28 cellular contexts compared by ENCODE assay signal in the genomic region with DNA sequence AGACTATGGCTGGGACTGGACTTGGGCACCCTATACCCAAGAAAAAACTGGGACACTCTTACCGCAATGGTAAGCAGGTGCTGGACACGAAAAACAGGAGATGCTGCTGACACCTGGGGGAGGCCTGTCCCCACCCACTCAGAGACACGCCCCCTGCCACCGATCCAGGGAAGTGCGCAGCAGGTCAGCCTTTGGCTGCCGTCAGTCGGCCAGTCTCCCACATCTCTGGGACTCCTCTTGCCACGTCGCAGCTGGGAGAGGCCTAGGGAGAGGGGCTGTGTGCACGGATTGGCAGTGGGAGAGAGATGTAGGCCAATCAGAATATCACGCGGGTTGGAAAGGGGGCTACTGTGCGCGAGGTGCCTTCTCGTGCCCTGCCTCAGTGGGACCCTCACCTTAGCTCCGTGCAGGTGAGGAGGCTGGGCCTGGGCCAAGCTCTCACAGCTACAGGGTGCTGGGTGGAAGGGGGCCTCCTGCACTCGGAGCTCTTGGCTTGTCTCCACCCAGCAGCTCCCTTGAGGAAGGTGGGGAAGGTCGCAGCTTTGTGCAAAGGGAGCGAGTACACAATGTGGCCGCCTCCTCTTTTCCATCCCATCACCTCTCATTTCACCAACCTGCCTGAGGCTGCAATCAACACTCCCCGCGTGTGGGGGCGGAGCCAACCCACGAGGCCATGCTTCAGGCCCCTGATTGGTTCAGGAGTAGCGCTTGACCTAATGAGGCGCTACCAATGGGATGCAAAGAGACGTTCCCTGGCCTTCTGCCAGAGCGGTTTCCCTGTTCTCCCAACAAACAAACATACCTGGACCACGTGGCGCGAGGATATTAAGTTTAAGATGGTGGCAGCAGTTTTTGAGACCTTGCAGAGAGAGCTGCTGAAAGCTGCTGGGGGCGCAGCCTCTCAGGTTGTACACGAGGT. TPM values are rescaled to one million over a fixed set of nuclear protein-coding genes. Genes with fewer than 3 reads are reported as not detected.
DNase-seq lines count a peak whose midpoint lies in the region; ATAC-seq and TF ChIP-seq lines count a peak whose summit lies in the region.
"Had no signal": no experiment of that assay in that cellular context is flagged by ENCODE, and none has a peak within 500 bp of the region (broad histone marks: within the 10 kb centered on the region; RNA-seq: fewer than 3 reads in every experiment).

No MANE protein-coding gene starts in this region.

- H4K20me1 ChIP-seq in OCI-LY7 (ENCODE audit: insufficient read depth, low read length): no peaks in the 10 kb centered on the region

- no peaks in the 10 kb centered on the region for H3K36me3 ChIP-seq in OCI-LY7 (ENCODE audit: insufficient read depth, low read length)
- H3K36me3 ChIP-seq in upper lobe of right lung: no peaks in the 10 kb centered on the region
- H3K36me3 ChIP-seq: BE2C, brain microvascular endothelial cell, pancreas, spleen, transverse colon had no signal

- peak; percentile 10 for DNase-seq in activated naive CD8-positive, alpha-beta T cell treated with anti-CD3 and anti-CD28 coated beads, Interleukin-2, amount 10 ng/mL, durations not matched to agents 7 days and 5 days
- no peak for DNase-seq in activated naive CD8-positive, alpha-beta T cell treated with anti-CD3 and anti-CD28 coated beads for 36 hours
- no peak for DNase-seq in OCI-LY7 (ENCODE audit: low spot score)
- peak; percentile 44 for DNase-seq in iPS DF 4.7 (ENCODE audit: extremely low read depth, low spot score)
- DNase-seq in upper lobe of right lung: peak; percentile 52
- no peak for DNase-seq in T-helper 2 cell
- DNase-seq in stimulated activated naive B cell treated with anti-CD40 and anti-IgM and Interleukin-4, amounts not matched to agents 10 μg/mL and 1 μg/mL and 100 μg/mL, for 72 hours: no peak
- DNase-seq: activated CD4-positive, alpha-beta T cell treated with anti-CD3 and anti-CD28 coated beads, Interleukin-2, amount 10 ng/mL, durations not matched to agents 7 days and 5 days; activated CD8-positive, alpha-beta memory T cell treated with anti-CD3 and anti-CD28 coated beads, Interleukin-2, amount 10 ng/mL, durations not matched to agents 7 days and 5 days; activated naive CD4-positive, alpha-beta T cell; activated T-cell treated with anti-CD3 and anti-CD28 coated beads, Interleukin-2, amount 50 U/mL, for 48 hours; amniotic stem cell; BE2C; brain microvascular endothelial cell; DMS79; NCI-H1092; NCI-H1694 treated with DMSO at 0.1 percent for 48 hours; NCI-H226; NCI-H82; pancreas; right cardiac atrium; Right ventricle myocardium superior; spleen; T1000; transverse colon had no signal

- H3K36me3 Mint-ChIP-seq in activated naive CD8-positive, alpha-beta T cell treated with anti-CD3 and anti-CD28 coated beads, Interleukin-2, amount 10 ng/mL, durations not matched to agents 7 days and 5 days: no peaks in the 10 kb centered on the region
- H3K36me3 Mint-ChIP-seq in activated naive CD8-positive, alpha-beta T cell treated with anti-CD3 and anti-CD28 coated beads for 36 hours: no peaks in the 10 kb centered on the region
- H3K36me3 Mint-ChIP-seq in stimulated activated naive B cell treated with anti-CD40 and anti-IgM and Interleukin-4, amounts not matched to agents 10 μg/mL and 1 μg/mL and 100 μg/mL, for 72 hours: no peaks in the 10 kb centered on the region
- H3K36me3 Mint-ChIP-seq: activated CD8-positive, alpha-beta memory T cell treated with anti-CD3 and anti-CD28 coated beads, Interleukin-2, amount 10 ng/mL, durations not matched to agents 7 days and 5 days; IgD-negative memory B cell had no signal

- no peaks in the 10 kb centered on the region for H3K79me2 ChIP-seq in OCI-LY7 (ENCODE audit: insufficient read depth, low read depth, low read length)

- H2AFZ ChIP-seq in OCI-LY7 (ENCODE audit: low read length): no peak overlapping the region

- H3K4me1 Mint-ChIP-seq in activated naive CD8-positive, alpha-beta T cell treated with anti-CD3 and anti-CD28 coated beads, Interleukin-2, amount 10 ng/mL, durations not matched to agents 7 days and 5 days: peaks cover 2% of the 10 kb centered on the region
- H3K4me1 Mint-ChIP-seq in activated naive CD8-positive, alpha-beta T cell treated with anti-CD3 and anti-CD28 coated beads for 36 hours: peaks cover 6% of the 10 kb centered on the region
- H3K4me1 Mint-ChIP-seq in stimulated activated naive B cell treated with anti-CD40 and anti-IgM and Interleukin-4, amounts not matched to agents 10 μg/mL and 1 μg/mL and 100 μg/mL, for 72 hours: peaks cover 0 to 7% of the 10 kb centered on the region in 2 donors
- H3K4me1 Mint-ChIP-seq: activated CD8-positive, alpha-beta memory T cell treated with anti-CD3 and anti-CD28 coated beads, Interleukin-2, amount 10 ng/mL, durations not matched to agents 7 days and 5 days had no signal

- H3K27me3 Mint-ChIP-seq in activated naive CD8-positive, alpha-beta T cell treated with anti-CD3 and anti-CD28 coated beads, Interleukin-2, amount 10 ng/mL, durations not matched to agents 7 days and 5 days: no peaks in the 10 kb centered on the region
- no peaks in the 10 kb centered on the region for H3K27me3 Mint-ChIP-seq in activated naive CD8-positive, alpha-beta T cell treated with anti-CD3 and anti-CD28 coated beads for 36 hours
- H3K27me3 Mint-ChIP-seq in stimulated activated naive B cell treated with anti-CD40 and anti-IgM and Interleukin-4, amounts not matched to agents 10 μg/mL and 1 μg/mL and 100 μg/mL, for 72 hours: no peaks in the 10 kb centered on the region
- H3K27me3 Mint-ChIP-seq: IgD-negative memory B cell had no signal

- H3K27ac ChIP-seq in OCI-LY7 (ENCODE audit: low read depth, low read length, poor library complexity, severe bottlenecking) (no peak overlapping the region), upper lobe of right lung (no peak overlapping the region)
- H3K27ac ChIP-seq: brain microvascular endothelial cell, pancreas, spleen, transverse colon had no signal

- no peaks in the 10 kb centered on the region for H3K9me3 ChIP-seq in OCI-LY7 (ENCODE audit: low read length)
- no peaks in the 10 kb centered on the region for H3K9me3 ChIP-seq in upper lobe of right lung
- H3K9me3 ChIP-seq: BE2C, pancreas, transverse colon had no signal

- H3K9me2 ChIP-seq in OCI-LY7 (ENCODE audit: insufficient read depth, low read length): no peaks in the 10 kb centered on the region

- H3K4me1 ChIP-seq in OCI-LY7 (ENCODE audit: insufficient read depth, low read length, poor library complexity, severe bottlenecking) (peaks cover 4% of the 10 kb centered on the region), upper lobe of right lung (no peaks in the 10 kb centered on the region)
- H3K4me1 ChIP-seq: BE2C, pancreas, transverse colon had no signal

- intact Hi-C loops in OCI-LY7 (cut with micrococcal nuclease; ENCODE audit: unreplicated experiment): no loop called here
- intact Hi-C loops in upper lobe of right lung (cut with DNase I): no loop called here

- CTCF ChIA-PET in OCI-LY7 (lab: Charles Lee; ENCODE audit: unreplicated experiment): no interaction called here

- BruUV-seq in OCI-LY7 (replicated peaks; lab: Mats Ljungman, UMichigan): no TSS peak

- H3K4me3 Mint-ChIP-seq in activated naive CD8-positive, alpha-beta T cell treated with anti-CD3 and anti-CD28 coated beads, Interleukin-2, amount 10 ng/mL, durations not matched to agents 7 days and 5 days: no peak overlapping the region
- H3K4me3 Mint-ChIP-seq in activated naive CD8-positive, alpha-beta T cell treated with anti-CD3 and anti-CD28 coated beads for 36 hours: no peak overlapping the region
- H3K4me3 Mint-ChIP-seq in stimulated activated naive B cell treated with anti-CD40 and anti-IgM and Interleukin-4, amounts not matched to agents 10 μg/mL and 1 μg/mL and 100 μg/mL, for 72 hours: no peak overlapping the region
- H3K4me3 Mint-ChIP-seq: activated CD4-positive, alpha-beta T cell treated with anti-CD3 and anti-CD28 coated beads, Interleukin-2, amount 10 ng/mL, durations not matched to agents 7 days and 5 days; activated CD8-positive, alpha-beta memory T cell treated with anti-CD3 and anti-CD28 coated beads, Interleukin-2, amount 10 ng/mL, durations not matched to agents 7 days and 5 days; IgD-negative memory B cell; nephron had no signal

- H3K9me3 Mint-ChIP-seq in activated naive CD8-positive, alpha-beta T cell treated with anti-CD3 and anti-CD28 coated beads, Interleukin-2, amount 10 ng/mL, durations not matched to agents 7 days and 5 days: no peaks in the 10 kb centered on the region
- H3K9me3 Mint-ChIP-seq in activated naive CD8-positive, alpha-beta T cell treated with anti-CD3 and anti-CD28 coated beads for 36 hours: no peaks in the 10 kb centered on the region
- no peaks in the 10 kb centered on the region for H3K9me3 Mint-ChIP-seq in stimulated activated naive B cell treated with anti-CD40 and anti-IgM and Interleukin-4, amounts not matched to agents 10 μg/mL and 1 μg/mL and 100 μg/mL, for 72 hours
- H3K9me3 Mint-ChIP-seq: IgD-negative memory B cell had no signal

- 0 out of 2 replicates have a peak, but pooled peaks have one; percentile 31 for TF ChIP-seq CTCF in OCI-LY7 (conservative IDR thresholded peaks at IDR 0.05; ENCODE audit: low read length)
- TF ChIP-seq CTCF in upper lobe of right lung (IDR thresholded peaks at IDR 0.05): no peak

- ATAC-seq in activated naive CD8-positive, alpha-beta T cell treated with anti-CD3 and anti-CD28 coated beads, Interleukin-2, amount 10 ng/mL, durations not matched to agents 7 days and 5 days (ENCODE audit: low read depth): no peak
- ATAC-seq in upper lobe of right lung: no peak
- ATAC-seq in GM19397 (IDR thresholded peaks at IDR 0.05; ENCODE audit: unreplicated experiment): no peak
- no peak for ATAC-seq in stimulated activated naive B cell treated with anti-CD40 and anti-IgM and Interleukin-4, amounts not matched to agents 10 μg/mL and 1 μg/mL and 100 μg/mL, for 72 hours (replicated peaks)
- ATAC-seq: activated CD8-positive, alpha-beta memory T cell treated with anti-CD3 and anti-CD28 coated beads, Interleukin-2, amount 10 ng/mL, durations not matched to agents 7 days and 5 days; pancreas had no signal

- H3K4me3 ChIP-seq in OCI-LY7 (ENCODE audit: low read depth, low read length, poor library complexity, severe bottlenecking) (no peak overlapping the region), upper lobe of right lung (no peak overlapping the region)
- H3K4me3 ChIP-seq: pancreas, spleen, transverse colon had no signal

- no peaks in the 10 kb centered on the region for H3K27me3 ChIP-seq in upper lobe of right lung
- H3K27me3 ChIP-seq: BE2C, brain microvascular endothelial cell, pancreas, spleen, transverse colon had no signal

- POLR2A ChIA-PET in activated naive CD8-positive, alpha-beta T cell treated with anti-CD3 and anti-CD28 coated beads, Interleukin-2, amount 10 ng/mL, durations not matched to agents 7 days and 5 days (lab: Charles Lee): no interaction called here
- POLR2A ChIA-PET in OCI-LY7 (lab: Charles Lee): interaction anchor here (0.6 kb wide), 1 partner anchor 329 kb away, joined by 3 read pairs; no protein-coding TSS in a partner anchor

- H3K4me2 ChIP-seq in OCI-LY7 (ENCODE audit: low read length): no peak overlapping the region

- H3K27ac Mint-ChIP-seq in activated naive CD8-positive, alpha-beta T cell treated with anti-CD3 and anti-CD28 coated beads, Interleukin-2, amount 10 ng/mL, durations not matched to agents 7 days and 5 days: no peak overlapping the region
- H3K27ac Mint-ChIP-seq in activated naive CD8-positive, alpha-beta T cell treated with anti-CD3 and anti-CD28 coated beads for 36 hours: no peak overlapping the region
- H3K27ac Mint-ChIP-seq in stimulated activated naive B cell treated with anti-CD40 and anti-IgM and Interleukin-4, amounts not matched to agents 10 μg/mL and 1 μg/mL and 100 μg/mL, for 72 hours: no peak overlapping the region
- H3K27ac Mint-ChIP-seq: activated CD4-positive, alpha-beta T cell treated with anti-CD3 and anti-CD28 coated beads, Interleukin-2, amount 10 ng/mL, durations not matched to agents 7 days and 5 days; activated CD8-positive, alpha-beta memory T cell treated with anti-CD3 and anti-CD28 coated beads, Interleukin-2, amount 10 ng/mL, durations not matched to agents 7 days and 5 days; IgD-negative memory B cell; nephron had no signal

RNA-seq across cellular contexts. Expression of a gene that starts 25.7 kb away (rescaled TPM):
- total RNA-seq in activated naive CD8-positive, alpha-beta T cell treated with anti-CD3 and anti-CD28 coated beads, Interleukin-2, amount 10 ng/mL, durations not matched to agents 7 days and 5 days: 10 to 100 TPM; 77.3 to 79.6 TPM
- total RNA-seq in activated naive CD8-positive, alpha-beta T cell treated with anti-CD3 and anti-CD28 coated beads for 36 hours: 10 to 100 TPM; 14.3 to 17.4 TPM
- 12.6 and 14.9 TPM in 2 replicates for total RNA-seq in OCI-LY7 (2014; rRNA removed; shearing (Covaris generic))
- total RNA-seq in OCI-LY7 (2022) (30.3 and 36.2 TPM in 2 replicates), upper lobe of right lung (35.1 TPM)

Comparison
In these comparisons a context has a peak if more than half of its experiments do, and no peak if none do; other contexts are left out.
1. DNase-seq: peak in activated naive CD8-positive, alpha-beta T cell treated with anti-CD3 and anti-CD28 coated beads, Interleukin-2, amount 10 ng/mL, durations not matched to agents 7 days and 5 days (single experiment), iPS DF 4.7 (single experiment) and upper lobe of right lung (single experiment); none in activated naive CD8-positive, alpha-beta T cell treated with anti-CD3 and anti-CD28 coated beads for 36 hours (single experiment), OCI-LY7 (single experiment), T-helper 2 cell (0 of 5) and stimulated activated naive B cell treated with anti-CD40 and anti-IgM and Interleukin-4, amounts not matched to agents 10 μg/mL and 1 μg/mL and 100 μg/mL, for 72 hours (single experiment).